Comparison of ENCODE assay signal across 8 cellular contexts in genomic region chr11:57325735-57326048, GRCh38. TPM values are rescaled to one million over a fixed set of nuclear protein-coding genes. Genes with fewer than 3 reads are reported as not detected.
DNase-seq lines count a peak whose midpoint lies in the region; ATAC-seq, FAIRE-seq and TF ChIP-seq lines count a peak whose summit lies in the region.

No MANE protein-coding gene starts in this region.

- intact Hi-C loops in adrenal gland (cut with DNase I) = no loop called here

- WGBS in adrenal gland, 4 donors = 8 to 15% (median 12%) methylated on average over 5 to 6 of the region's 6 CpGs

- POLR2A ChIA-PET in AG04450 (lab: Yijun Ruan, JAX) (interaction anchor here (2.4 to 2.5 kb wide), 2 partner anchors 9 to 14 kb away, joined by 14 to 20 read pairs; partner anchors contain the start of gene SSRP1), HEK293T (lab: Yijun Ruan, JAX) (interaction anchor here (1.0 to 7.8 kb wide), 5 partner anchors 8 to 30 kb away, joined by 4 to 121 read pairs (median 8); partner anchors contain the start of genes P2RX3 and SSRP1)

- TF ChIP-seq CTCF in AG04450 (IDR thresholded peaks at IDR 0.05; ENCODE audit: low read depth, low read length) (no peak), adrenal gland (IDR thresholded peaks at IDR 0.05) (no peak)

- peak; percentile 82 for FAIRE-seq in islet of Langerhans (lab: Jason Lieb, UNC)

- H3K27ac ChIP-seq in AG04450 (ENCODE audit: low read depth, low read length) (peak overlapping the region; percentile 99), adrenal gland (peak overlapping the region; percentile 82 to 100 (median 98)), stomach smooth muscle (ENCODE audit: low read length) (peak overlapping the region; percentile 96)

- no peaks in the 10 kb centered on the region for H3K27me3 ChIP-seq in AG04450 (ENCODE audit: control insufficient read depth, insufficient read depth, low read length)
- no peaks in the 10 kb centered on the region for H3K27me3 ChIP-seq in adrenal gland
- no peaks in the 10 kb centered on the region for H3K27me3 ChIP-seq in stomach smooth muscle (ENCODE audit: control insufficient read depth in 1 of 2, insufficient read depth in 2 of 2, low read length in 2 of 2)

- H3K36me3 ChIP-seq in adrenal gland (replicated peaks in 1 of 2) (peaks cover 0 to 44% of the 10 kb centered on the region in 2 donors), stomach smooth muscle (ENCODE audit: control insufficient read depth in 2 of 2, insufficient read depth in 2 of 2, low read length in 2 of 2) (peaks cover 35 to 36% of the 10 kb centered on the region in 2 donors)

- peak overlapping the region; percentile 94 to 96 for H3K9ac ChIP-seq in stomach smooth muscle (ENCODE audit: low read length in 2 of 2)

- DNase-seq in AG04450 (ENCODE audit: low read depth, low spot score) (no peak), HEK293T (ENCODE audit: extremely low spot score) (peak; percentile 15), adrenal gland (peak in 5 of 7 donors; percentile 72 to 92 (median 81)), cerebellum (ENCODE audit: low spot score) (no peak)

- H3K4me1 ChIP-seq in adrenal gland (replicated peaks in 1 of 2) = peaks cover 38 to 46% of the 10 kb centered on the region in 2 donors
- H3K4me1 ChIP-seq in stomach smooth muscle (ENCODE audit: control insufficient read depth, insufficient read depth, low read length) = peaks cover 46% of the 10 kb centered on the region

- peak overlapping the region; percentile 83 for H3K4me3 ChIP-seq in AG04450 (ENCODE audit: low read depth, low read length)
- H3K4me3 ChIP-seq in adrenal gland = peak overlapping the region in 2 of 4 donors; percentile 79 to 92
- peak overlapping the region; percentile 83 to 95 for H3K4me3 ChIP-seq in stomach smooth muscle (ENCODE audit: low read length in 2 of 2)

- CTCF ChIA-PET in AG04450 (lab: Charles Lee) = interaction anchor here (0.8 to 1.7 kb wide), 6 partner anchors 10 to 314 kb away, joined by 3 to 8 read pairs (median 3); partner anchors contain the start of genes SSRP1 and UBE2L6
- CTCF ChIA-PET in HEK293T (lab: Yijun Ruan, JAX) = interaction anchor here (1.0 to 1.2 kb wide), 2 partner anchors 13 to 14 kb away, joined by 3 to 5 read pairs; partner anchors contain the start of gene P2RX3

- H3K9me3 ChIP-seq in AG04450 (ENCODE audit: control insufficient read depth, insufficient read depth, low read length) = no peaks in the 10 kb centered on the region; the same call in 1 of the 2 replicates
- H3K9me3 ChIP-seq in adrenal gland (replicated peaks in 1 of 3) = no peaks in the 10 kb centered on the region
- H3K9me3 ChIP-seq in stomach smooth muscle (ENCODE audit: control insufficient read depth in 2 of 2, low read length in 2 of 2) = no peaks in the 10 kb centered on the region

- no peak for ATAC-seq in GM19467 (IDR thresholded peaks at IDR 0.05; ENCODE audit: unreplicated experiment)
- no peak for ATAC-seq in GM21360 (IDR thresholded peaks at IDR 0.05; ENCODE audit: unreplicated experiment)

- peak; percentile 6 to 29 for TF ChIP-seq POLR2A in adrenal gland (IDR thresholded peaks at IDR 0.05)

TF ChIP-seq in HEK293T, 16 proteins besides CTCF, POLR2A, EP300 and RAD21:
- TF ChIP-seq LEF1 (IDR thresholded peaks at IDR 0.05; ENCODE audit: borderline replicate concordance) = no peak
- no peak for TF ChIP-seq ZNF384 (IDR thresholded peaks at IDR 0.05)
- no peak for TF ChIP-seq L3MBTL2 (conservative IDR thresholded peaks at IDR 0.05)
- TF ChIP-seq SP1 (IDR thresholded peaks at IDR 0.05) = no peak
- no peak for TF ChIP-seq PKNOX1 (IDR thresholded peaks at IDR 0.05)
- no peak for TF ChIP-seq CTBP1 (IDR thresholded peaks at IDR 0.05; ENCODE audit: borderline replicate concordance)
- no peak for TF ChIP-seq FOXK2 (IDR thresholded peaks at IDR 0.05)
- no peak for TF ChIP-seq FOXA1 (IDR thresholded peaks at IDR 0.05)
- TF ChIP-seq ARNT (IDR thresholded peaks at IDR 0.05) = no peak
- no peak for TF ChIP-seq BHLHE40 (IDR thresholded peaks at IDR 0.05; ENCODE audit: borderline replicate concordance)
- no peak for TF ChIP-seq TARDBP (IDR thresholded peaks at IDR 0.05)
- TF ChIP-seq NFRKB (IDR thresholded peaks at IDR 0.05) = no peak
- no peak for TF ChIP-seq SUZ12 (IDR thresholded peaks at IDR 0.05)
- no peak for TF ChIP-seq HDGF (IDR thresholded peaks at IDR 0.05; ENCODE audit: borderline replicate concordance)
- TF ChIP-seq FOXM1 (IDR thresholded peaks at IDR 0.05; ENCODE audit: borderline replicate concordance) = no peak
- no peak for TF ChIP-seq ELF4 (IDR thresholded peaks at IDR 0.05)

RNA-seq across cellular contexts. Expression of gene TNKS1BP1, which starts 0.9 kb away (rescaled TPM):
- 59.4 and 63.8 TPM in 2 replicates for polyA plus RNA-seq in AG04450 (2011; rRNA removed)
- polyA minus RNA-seq in AG04450 (2011; rRNA and poly(A)+ RNA removed) = 76.8 and 78.0 TPM in 2 replicates
- 100 to 1,000 TPM in 7 of 8 donors, 10 to 100 TPM in 1; 98.2 to 203 (median 140) TPM for total RNA-seq in adrenal gland
- 100 to 1,000 TPM; 113 to 338 (median 209) TPM for polyA plus RNA-seq in adrenal gland
- total RNA-seq in cerebellum = 13.9 TPM

RNA-seq across cellular contexts. Expression of gene SSRP1, which starts 10.0 kb away (rescaled TPM):
- polyA plus RNA-seq in AG04450 (2011; rRNA removed) (111 and 113 TPM in 2 replicates), adrenal gland (100 to 1,000 TPM in 1 of 3 donors, 10 to 100 TPM in 2; 25.3 to 106 (median 31.0) TPM)
- 115 and 126 TPM in 2 replicates for polyA minus RNA-seq in AG04450 (2011; rRNA and poly(A)+ RNA removed)
- total RNA-seq in adrenal gland (10 to 100 TPM; 37.4 to 68.3 (median 56.9) TPM), cerebellum (40.0 TPM)

RNA-seq across cellular contexts. Expression of gene P2RX3, which starts 12.5 kb away (rescaled TPM):
- polyA plus RNA-seq in AG04450 (2011; rRNA removed) = not detected in 2 replicates
- polyA minus RNA-seq in AG04450 (2011; rRNA and poly(A)+ RNA removed) = not detected in 2 replicates
- 1 to 10 TPM in 3 of 8 donors, under 1 TPM in 4, not detected in 1; 0.11 to 1.3 (median 0.87) TPM for total RNA-seq in adrenal gland
- under 1 TPM in 2 of 3 donors, not detected in 1; 0.13 to 0.66 TPM for polyA plus RNA-seq in adrenal gland
- total RNA-seq in cerebellum = not detected

RNA-seq across cellular contexts. Expression of gene PRG3, which starts 55.3 kb away (rescaled TPM):
- polyA plus RNA-seq in AG04450 (2011; rRNA removed) (not detected in 2 replicates), adrenal gland (not detected)
- polyA minus RNA-seq in AG04450 (2011; rRNA and poly(A)+ RNA removed) = not detected in 2 replicates
- total RNA-seq in adrenal gland (not detected), cerebellum (not detected)

Comparison
In these comparisons a context has a peak if more than half of its experiments do, and no peak if none do; other contexts are left out.
1. DNase-seq: peak in HEK293T (single experiment) and adrenal gland (5 of 7); none in AG04450 (single experiment) and cerebellum (single experiment).
2. Peak in every context shown above with its lines, with median percentiles within 50 percentile points of each other: H3K27ac ChIP-seq.